In the genomic region with DNA sequence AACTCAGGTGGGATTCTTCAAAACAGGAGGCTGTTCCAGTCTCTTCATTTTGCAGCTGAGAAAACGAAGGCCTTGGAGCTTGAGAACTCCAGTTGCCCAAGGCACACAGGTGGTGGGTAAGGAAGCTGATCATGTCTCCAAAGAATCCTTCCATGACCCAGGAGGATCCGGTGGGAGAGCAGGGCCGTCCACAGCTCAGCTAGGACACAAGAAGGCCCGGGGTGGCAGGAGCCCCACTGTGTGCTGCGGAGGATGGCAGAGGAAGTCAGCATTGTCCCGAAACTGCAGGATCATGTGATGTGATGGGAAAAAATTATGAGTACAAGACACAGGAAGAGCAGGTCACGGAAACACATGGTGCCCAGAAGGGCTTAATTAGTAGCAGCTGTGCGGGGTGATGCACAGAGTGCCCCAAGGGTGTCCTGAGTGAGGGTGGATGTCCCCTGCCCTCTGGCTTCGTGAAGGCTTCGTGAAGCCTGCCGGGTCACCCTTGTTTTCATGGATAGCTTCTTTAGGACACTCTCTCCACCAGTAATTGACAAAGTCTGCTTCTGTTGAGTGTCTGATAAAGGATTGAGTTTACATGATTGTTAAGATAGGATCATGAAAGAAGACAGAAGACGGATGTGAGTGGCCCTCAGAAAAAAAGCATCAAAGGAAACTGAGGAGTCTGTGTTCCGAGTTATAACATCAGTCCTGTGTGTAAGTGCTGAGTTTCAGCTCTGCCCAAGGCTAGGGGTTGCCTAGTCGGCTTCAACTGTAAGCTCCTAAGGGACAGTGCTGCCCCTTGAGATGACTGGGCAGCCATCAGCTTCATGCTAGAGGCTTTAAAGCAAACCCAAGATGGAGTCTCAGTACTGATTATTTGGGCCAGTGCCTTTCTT, we compare ENCODE assay signal across 1 cellular context.
TF ChIP-seq lines count a peak whose summit lies in the region.

No MANE protein-coding gene starts in this region.

TF ChIP-seq in H1, 55 proteins besides CTCF, POLR2A, EP300 and RAD21 (continued from another document):
- TF ChIP-seq HDAC6 (IDR thresholded peaks at IDR 0.05; ENCODE audit: low read depth, low read length) (no peak), BCL11A (IDR thresholded peaks at IDR 0.05; ENCODE audit: low read depth in 2 of 2, low read length in 2 of 2) (no peak), HDAC2 (IDR thresholded peaks at IDR 0.05; ENCODE audit: borderline replicate concordance in 1 of 2, low read depth in 2 of 2, low read length in 2 of 2) (no peak)
TF ChIP-seq in H1: peak in this region for 0.
